ENCODE assay signal across 18 cellular contexts in genomic region chr1:30533141-30533540, GRCh38.
"Had no signal": no experiment of that assay in that cellular context is flagged by ENCODE, and none has a peak within 500 bp of the region (broad histone marks: within the 10 kb centered on the region; RNA-seq: fewer than 3 reads in every experiment).

No MANE protein-coding gene starts in this region.

- H3K4me1 ChIP-seq: foreskin keratinocyte, lower lobe of right lung, uterus had no signal

- H3K27ac Mint-ChIP-seq: effector memory CD8-positive, alpha-beta T cell; immature natural killer cell; memory B cell; natural killer cell treated with Interleukin-12 subunit alpha and Interleukin-12 subunit beta and Interleukin-15 and Interleukin-18, amount 100 ng/mL, for 72 hours had no signal

- H3K36me3 Mint-ChIP-seq: immature natural killer cell; memory B cell; natural killer cell treated with Interleukin-12 subunit alpha and Interleukin-12 subunit beta and Interleukin-15 and Interleukin-18, amount 100 ng/mL, for 72 hours had no signal

- H3K9me3 Mint-ChIP-seq: effector memory CD8-positive, alpha-beta T cell; immature natural killer cell; memory B cell; natural killer cell treated with Interleukin-12 subunit alpha and Interleukin-12 subunit beta and Interleukin-15 and Interleukin-18, amount 100 ng/mL, for 72 hours had no signal

- H3K27me3 ChIP-seq: foreskin keratinocyte, uterus had no signal

- FAIRE-seq: keratinocyte, small intestine had no signal

- H3K4me3 ChIP-seq: dorsolateral prefrontal cortex, left ventricle myocardium inferior, lower lobe of right lung, uterus had no signal

- H3K4me1 Mint-ChIP-seq: immature natural killer cell, memory B cell had no signal

- DNase-seq: cortex of kidney; dorsolateral prefrontal cortex; effector memory CD8-positive, alpha-beta T cell; erythroblast; foreskin keratinocyte; immature natural killer cell; left cardiac atrium; left ventricle myocardium inferior; lower lobe of right lung; midbrain; small intestine; stimulated activated CD4-positive, alpha-beta T cell treated with anti-CD3 and anti-CD28 coated beads, Interleukin-12 subunit alpha, Interleukin-12 subunit beta, amount 100 ng/mL, for 4 hours; stimulated activated naive CD4-positive, alpha-beta T cell; trophoblast cell had no signal

- H3K27ac ChIP-seq: dorsolateral prefrontal cortex, foreskin keratinocyte, left ventricle myocardium inferior, lower lobe of right lung, uterus had no signal

- H3K36me3 ChIP-seq: left ventricle myocardium inferior, lower lobe of right lung, uterus had no signal

- H3K9me3 ChIP-seq: lower lobe of right lung, uterus had no signal

- ATAC-seq: effector memory CD8-positive, alpha-beta T cell; foreskin keratinocyte; left cardiac atrium; lower lobe of right lung; natural killer cell treated with Interleukin-12 subunit alpha and Interleukin-12 subunit beta and Interleukin-15 and Interleukin-18, amount 100 ng/mL, for 72 hours had no signal

- H3K4me3 Mint-ChIP-seq: effector memory CD8-positive, alpha-beta T cell; immature natural killer cell; memory B cell; natural killer cell treated with Interleukin-12 subunit alpha and Interleukin-12 subunit beta and Interleukin-15 and Interleukin-18, amount 100 ng/mL, for 72 hours had no signal
